1 cellular context compared by ENCODE assay signal in the genomic region with DNA sequence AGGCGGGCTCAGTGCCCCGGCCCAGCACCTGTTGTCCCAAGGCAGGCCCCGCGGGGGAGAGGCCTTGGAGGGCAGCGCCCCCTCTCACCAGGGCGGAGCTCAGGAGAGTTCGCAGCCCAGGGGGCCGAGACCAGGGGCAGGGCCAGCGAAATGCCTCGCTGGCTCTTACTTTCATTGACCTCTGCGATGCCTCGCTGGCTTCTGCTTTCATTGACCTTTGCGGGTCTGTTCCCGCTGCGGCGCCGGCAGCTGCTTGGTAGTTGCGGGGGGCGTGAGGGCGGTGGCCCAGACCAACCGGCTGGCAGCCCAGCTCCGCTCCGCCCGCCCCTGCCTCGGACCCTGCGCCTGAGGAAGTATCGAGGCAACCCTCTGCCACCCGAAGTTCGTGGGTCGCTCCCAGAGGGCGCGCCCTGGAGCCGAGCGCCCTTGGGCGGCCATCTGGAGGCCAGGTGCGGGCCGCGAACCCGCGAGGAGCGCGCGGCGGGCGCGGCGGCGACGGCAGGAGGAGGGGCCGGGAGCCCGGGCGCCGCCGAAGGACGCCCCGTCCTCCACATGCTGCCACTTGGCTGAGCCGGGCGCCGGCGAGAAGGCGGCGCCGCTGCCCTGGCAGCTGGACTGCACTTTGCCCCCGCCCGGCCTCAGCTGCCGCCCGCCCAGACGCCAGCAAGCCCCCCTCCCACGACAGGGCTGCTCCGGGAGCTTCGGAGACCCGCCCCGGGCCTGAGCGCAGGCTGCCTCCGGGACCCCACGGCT.
TF ChIP-seq lines count a peak whose summit lies in the region.

No MANE protein-coding gene starts in this region.

TF ChIP-seq in HEK293, 187 proteins besides CTCF, POLR2A, EP300 and RAD21 (continued from another document and continues in another):
- TF ChIP-seq, protein P1, sequence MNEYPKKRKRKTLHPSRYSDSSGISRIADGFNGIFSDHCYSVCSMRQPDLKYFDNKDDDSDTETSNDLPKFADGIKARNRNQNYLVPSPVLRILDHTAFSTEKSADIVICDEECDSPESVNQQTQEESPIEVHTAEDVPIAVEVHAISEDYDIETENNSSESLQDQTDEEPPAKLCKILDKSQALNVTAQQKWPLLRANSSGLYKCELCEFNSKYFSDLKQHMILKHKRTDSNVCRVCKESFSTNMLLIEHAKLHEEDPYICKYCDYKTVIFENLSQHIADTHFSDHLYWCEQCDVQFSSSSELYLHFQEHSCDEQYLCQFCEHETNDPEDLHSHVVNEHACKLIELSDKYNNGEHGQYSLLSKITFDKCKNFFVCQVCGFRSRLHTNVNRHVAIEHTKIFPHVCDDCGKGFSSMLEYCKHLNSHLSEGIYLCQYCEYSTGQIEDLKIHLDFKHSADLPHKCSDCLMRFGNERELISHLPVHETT (tag by site-specific recombination; IDR thresholded peaks at IDR 0.05): no peak
- TF ChIP-seq SALL2 (tag by site-specific recombination; IDR thresholded peaks at IDR 0.05; ENCODE audit: borderline replicate concordance): no peak
- TF ChIP-seq ZNF324 (tag by site-specific recombination; IDR thresholded peaks at IDR 0.05): no peak
- TF ChIP-seq ZBTB20 (tag by site-specific recombination; IDR thresholded peaks at IDR 0.05): peak; percentile 84
- peak; percentile 34; the same call in 1 of the 2 replicates for TF ChIP-seq KLF8 (tag by site-specific recombination; IDR thresholded peaks at IDR 0.05)
- TF ChIP-seq ZNF280C (tag by site-specific recombination; IDR thresholded peaks at IDR 0.05): no peak
- TF ChIP-seq ZIC2 (tag by site-specific recombination; IDR thresholded peaks at IDR 0.05): peak; percentile 83
- TF ChIP-seq ZNF10 (tag by site-specific recombination; IDR thresholded peaks at IDR 0.05): peak; percentile 60; the same call in 1 of the 2 replicates
- no peak for TF ChIP-seq ZFP41 (tag by site-specific recombination; IDR thresholded peaks at IDR 0.05; ENCODE audit: borderline replicate concordance)
- TF ChIP-seq, protein P2, sequence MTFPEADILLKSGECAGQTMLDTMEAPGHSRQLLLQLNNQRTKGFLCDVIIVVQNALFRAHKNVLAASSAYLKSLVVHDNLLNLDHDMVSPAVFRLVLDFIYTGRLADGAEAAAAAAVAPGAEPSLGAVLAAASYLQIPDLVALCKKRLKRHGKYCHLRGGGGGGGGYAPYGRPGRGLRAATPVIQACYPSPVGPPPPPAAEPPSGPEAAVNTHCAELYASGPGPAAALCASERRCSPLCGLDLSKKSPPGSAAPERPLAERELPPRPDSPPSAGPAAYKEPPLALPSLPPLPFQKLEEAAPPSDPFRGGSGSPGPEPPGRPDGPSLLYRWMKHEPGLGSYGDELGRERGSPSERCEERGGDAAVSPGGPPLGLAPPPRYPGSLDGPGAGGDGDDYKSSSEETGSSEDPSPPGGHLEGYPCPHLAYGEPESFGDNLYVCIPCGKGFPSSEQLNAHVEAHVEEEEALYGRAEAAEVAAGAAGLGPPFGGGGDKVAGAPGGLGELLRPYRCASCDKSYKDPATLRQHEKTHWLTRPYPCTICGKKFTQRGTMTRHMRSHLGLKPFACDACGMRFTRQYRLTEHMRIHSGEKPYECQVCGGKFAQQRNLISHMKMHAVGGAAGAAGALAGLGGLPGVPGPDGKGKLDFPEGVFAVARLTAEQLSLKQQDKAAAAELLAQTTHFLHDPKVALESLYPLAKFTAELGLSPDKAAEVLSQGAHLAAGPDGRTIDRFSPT (tag by site-specific recombination; IDR thresholded peaks at IDR 0.05): peak; percentile 66; the same call in 1 of the 2 replicates
- TF ChIP-seq ZNF335 (tag by site-specific recombination; conservative IDR thresholded peaks at IDR 0.05): peak; percentile 85
- peak; percentile 39; the same call in 1 of the 2 replicates for TF ChIP-seq KLF7 (tag by site-specific recombination; IDR thresholded peaks at IDR 0.05; ENCODE audit: borderline replicate concordance)
- TF ChIP-seq ZNF155 (tag by site-specific recombination; IDR thresholded peaks at IDR 0.05): no peak
- TF ChIP-seq ZNF521 (tag by site-specific recombination; IDR thresholded peaks at IDR 0.05): no peak
- peak; percentile 93 for TF ChIP-seq ZNF341 (tag by site-specific recombination; IDR thresholded peaks at IDR 0.05; ENCODE audit: low read depth)
- no peak for TF ChIP-seq ZNF24 (tag by site-specific recombination; IDR thresholded peaks at IDR 0.05)
- TF ChIP-seq ZBTB10 (tag by site-specific recombination; IDR thresholded peaks at IDR 0.05): peak; percentile 86
- TF ChIP-seq, protein P3, sequence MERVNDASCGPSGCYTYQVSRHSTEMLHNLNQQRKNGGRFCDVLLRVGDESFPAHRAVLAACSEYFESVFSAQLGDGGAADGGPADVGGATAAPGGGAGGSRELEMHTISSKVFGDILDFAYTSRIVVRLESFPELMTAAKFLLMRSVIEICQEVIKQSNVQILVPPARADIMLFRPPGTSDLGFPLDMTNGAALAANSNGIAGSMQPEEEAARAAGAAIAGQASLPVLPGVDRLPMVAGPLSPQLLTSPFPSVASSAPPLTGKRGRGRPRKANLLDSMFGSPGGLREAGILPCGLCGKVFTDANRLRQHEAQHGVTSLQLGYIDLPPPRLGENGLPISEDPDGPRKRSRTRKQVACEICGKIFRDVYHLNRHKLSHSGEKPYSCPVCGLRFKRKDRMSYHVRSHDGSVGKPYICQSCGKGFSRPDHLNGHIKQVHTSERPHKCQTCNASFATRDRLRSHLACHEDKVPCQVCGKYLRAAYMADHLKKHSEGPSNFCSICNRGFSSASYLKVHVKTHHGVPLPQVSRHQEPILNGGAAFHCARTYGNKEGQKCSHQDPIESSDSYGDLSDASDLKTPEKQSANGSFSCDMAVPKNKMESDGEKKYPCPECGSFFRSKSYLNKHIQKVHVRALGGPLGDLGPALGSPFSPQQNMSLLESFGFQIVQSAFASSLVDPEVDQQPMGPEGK (tag by site-specific recombination; IDR thresholded peaks at IDR 0.05): peak; percentile 84
- no peak for TF ChIP-seq ZNF157 (tag by site-specific recombination; IDR thresholded peaks at IDR 0.05)
- TF ChIP-seq EGR2 (tag by site-specific recombination; IDR thresholded peaks at IDR 0.05; ENCODE audit: low read depth): peak; percentile 36; the same call in 1 of the 2 replicates
- TF ChIP-seq ZNF571 (tag by site-specific recombination; IDR thresholded peaks at IDR 0.05): no peak
- peak; percentile 36; the same call in 1 of the 2 replicates for TF ChIP-seq ZNF792 (tag by site-specific recombination; IDR thresholded peaks at IDR 0.05)
- TF ChIP-seq ZNF211 (tag by site-specific recombination; IDR thresholded peaks at IDR 0.05; ENCODE audit: low read depth): no peak
- TF ChIP-seq HOXA7 (CRISPR knock-in tag; IDR thresholded peaks at IDR 0.05; ENCODE audit: borderline replicate concordance): no peak
- TF ChIP-seq ZNF785 (tag by site-specific recombination; IDR thresholded peaks at IDR 0.05): no peak
- TF ChIP-seq, protein P4, sequence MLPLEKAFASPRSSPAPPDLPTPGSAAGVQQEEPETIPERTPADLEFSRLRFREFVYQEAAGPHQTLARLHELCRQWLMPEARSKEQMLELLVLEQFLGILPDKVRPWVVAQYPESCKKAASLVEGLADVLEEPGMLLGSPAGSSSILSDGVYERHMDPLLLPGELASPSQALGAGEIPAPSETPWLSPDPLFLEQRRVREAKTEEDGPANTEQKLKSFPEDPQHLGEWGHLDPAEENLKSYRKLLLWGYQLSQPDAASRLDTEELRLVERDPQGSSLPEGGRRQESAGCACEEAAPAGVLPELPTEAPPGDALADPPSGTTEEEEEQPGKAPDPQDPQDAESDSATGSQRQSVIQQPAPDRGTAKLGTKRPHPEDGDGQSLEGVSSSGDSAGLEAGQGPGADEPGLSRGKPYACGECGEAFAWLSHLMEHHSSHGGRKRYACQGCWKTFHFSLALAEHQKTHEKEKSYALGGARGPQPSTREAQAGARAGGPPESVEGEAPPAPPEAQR (tag by site-specific recombination; IDR thresholded peaks at IDR 0.05): no peak
- peak; percentile 63 for TF ChIP-seq BCL11A (tag by site-specific recombination; IDR thresholded peaks at IDR 0.05; ENCODE audit: low read depth)
- peak; percentile 70 for TF ChIP-seq SP2 (tag by site-specific recombination; IDR thresholded peaks at IDR 0.05)
- no peak for TF ChIP-seq ZNF223 (tag by site-specific recombination; IDR thresholded peaks at IDR 0.05)
- TF ChIP-seq, protein P5, sequence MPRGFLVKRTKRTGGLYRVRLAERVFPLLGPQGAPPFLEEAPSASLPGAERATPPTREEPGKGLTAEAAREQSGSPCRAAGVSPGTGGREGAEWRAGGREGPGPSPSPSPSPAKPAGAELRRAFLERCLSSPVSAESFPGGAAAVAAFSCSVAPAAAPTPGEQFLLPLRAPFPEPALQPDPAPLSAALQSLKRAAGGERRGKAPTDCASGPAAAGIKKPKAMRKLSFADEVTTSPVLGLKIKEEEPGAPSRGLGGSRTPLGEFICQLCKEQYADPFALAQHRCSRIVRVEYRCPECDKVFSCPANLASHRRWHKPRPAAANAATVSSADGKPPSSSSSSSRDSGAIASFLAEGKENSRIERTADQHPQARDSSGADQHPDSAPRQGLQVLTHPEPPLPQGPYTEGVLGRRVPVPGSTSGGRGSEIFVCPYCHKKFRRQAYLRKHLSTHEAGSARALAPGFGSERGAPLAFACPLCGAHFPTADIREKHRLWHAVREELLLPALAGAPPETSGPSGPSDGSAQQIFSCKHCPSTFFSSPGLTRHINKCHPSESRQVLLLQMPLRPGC (tag by site-specific recombination; IDR thresholded peaks at IDR 0.05): no peak
- peak; percentile 72 for TF ChIP-seq ZBTB8A (tag by site-specific recombination; IDR thresholded peaks at IDR 0.05)
- peak; percentile 87 for TF ChIP-seq GLIS1 (tag by site-specific recombination; IDR thresholded peaks at IDR 0.05)
- no peak for TF ChIP-seq TCF7L2 (IDR thresholded peaks at IDR 0.05; ENCODE audit: borderline replicate concordance, low read depth, low read length)
- peak; percentile 44; the same call in 1 of the 2 replicates for TF ChIP-seq ZNF202 (tag by site-specific recombination; IDR thresholded peaks at IDR 0.05; ENCODE audit: borderline replicate concordance)
- no peak for TF ChIP-seq ZNF670 (tag by site-specific recombination; IDR thresholded peaks at IDR 0.05; ENCODE audit: low read depth)
- no peak for TF ChIP-seq MYNN (tag by site-specific recombination; IDR thresholded peaks at IDR 0.05; ENCODE audit: borderline replicate concordance)
- peak; percentile 23; the same call in 1 of the 2 replicates for TF ChIP-seq KLF10 (tag by site-specific recombination; IDR thresholded peaks at IDR 0.05)
- TF ChIP-seq GLIS2 (tag by site-specific recombination; IDR thresholded peaks at IDR 0.05): peak; percentile 96
- TF ChIP-seq YY2 (tag by site-specific recombination; IDR thresholded peaks at IDR 0.05): no peak
- TF ChIP-seq ZNF423 (tag by site-specific recombination; IDR thresholded peaks at IDR 0.05): peak; percentile 74; the same call in 1 of the 2 replicates
- peak; percentile 53 for TF ChIP-seq ZXDB (tag by site-specific recombination; IDR thresholded peaks at IDR 0.05)
- TF ChIP-seq ZFP37 (tag by site-specific recombination; IDR thresholded peaks at IDR 0.05): 0 out of 2 replicates have a peak, but pooled peaks have one; percentile 67
- TF ChIP-seq ZFHX2 (tag by site-specific recombination; conservative IDR thresholded peaks at IDR 0.05): peak; percentile 40
- TF ChIP-seq ZBTB21 (tag by site-specific recombination; IDR thresholded peaks at IDR 0.05): no peak
- no peak for TF ChIP-seq ZNF626 (tag by site-specific recombination; IDR thresholded peaks at IDR 0.05)
